ENCODE assay signal across 1 cellular context in the genomic region with DNA sequence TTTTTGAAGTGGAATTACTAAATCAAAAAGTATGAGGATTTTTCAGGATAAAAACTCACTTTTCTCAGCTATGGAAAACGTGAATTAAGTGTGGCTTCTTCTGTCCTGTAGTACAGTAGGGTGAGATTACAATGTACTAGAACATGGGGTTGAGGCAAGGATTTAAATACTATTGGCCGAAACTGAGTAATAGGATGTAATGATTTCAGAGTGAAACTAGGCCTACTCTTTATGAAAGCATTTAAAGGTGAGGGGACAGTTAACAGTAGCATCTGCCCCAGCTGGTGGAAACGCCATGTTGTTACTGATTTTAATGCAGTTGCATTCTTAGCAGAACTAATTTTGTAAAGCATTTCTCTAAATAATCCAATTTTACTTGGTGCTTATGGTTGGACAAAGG.
TF ChIP-seq lines count a peak whose summit lies in the region.

No MANE protein-coding gene starts in this region.

TF ChIP-seq in GM12878, 131 proteins besides CTCF, POLR2A, EP300 and RAD21 (continued from another document):
- TF ChIP-seq, protein P1, sequence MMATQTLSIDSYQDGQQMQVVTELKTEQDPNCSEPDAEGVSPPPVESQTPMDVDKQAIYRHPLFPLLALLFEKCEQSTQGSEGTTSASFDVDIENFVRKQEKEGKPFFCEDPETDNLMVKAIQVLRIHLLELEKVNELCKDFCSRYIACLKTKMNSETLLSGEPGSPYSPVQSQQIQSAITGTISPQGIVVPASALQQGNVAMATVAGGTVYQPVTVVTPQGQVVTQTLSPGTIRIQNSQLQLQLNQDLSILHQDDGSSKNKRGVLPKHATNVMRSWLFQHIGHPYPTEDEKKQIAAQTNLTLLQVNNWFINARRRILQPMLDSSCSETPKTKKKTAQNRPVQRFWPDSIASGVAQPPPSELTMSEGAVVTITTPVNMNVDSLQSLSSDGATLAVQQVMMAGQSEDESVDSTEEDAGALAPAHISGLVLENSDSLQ (IDR thresholded peaks at IDR 0.05), result no peak
